13 cellular contexts compared by ENCODE assay signal in genomic region chr2:230130668-230131364, GRCh38.
DNase-seq lines count a peak whose midpoint lies in the region; ATAC-seq and TF ChIP-seq lines count a peak whose summit lies in the region.
"Had no signal": no experiment of that assay in that cellular context is flagged by ENCODE, and none has a peak within 500 bp of the region (broad histone marks: within the 10 kb centered on the region; RNA-seq: fewer than 3 reads in every experiment).

No MANE protein-coding gene starts in this region.

- POLR2A ChIA-PET in naive thymus-derived CD4-positive, alpha-beta T cell (lab: Charles Lee), result no interaction called here

- WGBS in right lobe of liver (ENCODE audit: insufficient coverage, low coverage, low lambda C conversion rate, missing lambda C conversion rate), result 51% methylated on average over 11 of the region's 11 CpGs
- 30 to 61% methylated on average over 5 to 11 of the region's 11 CpGs for WGBS in transverse colon (ENCODE audit: low coverage in 1 of 2), 2 donors

- H3K27me3 ChIP-seq in right lobe of liver, result no peaks in the 10 kb centered on the region
- no peaks in the 10 kb centered on the region for H3K27me3 ChIP-seq in transverse colon
- no peaks in the 10 kb centered on the region for H3K27me3 ChIP-seq in naive thymus-derived CD4-positive, alpha-beta T cell (ENCODE audit: control insufficient read depth in 2 of 2, insufficient read depth in 2 of 2, low read length in 2 of 2)

- H3K4me1 Mint-ChIP-seq in naive thymus-derived CD4-positive, alpha-beta T cell, result peaks cover 0 to 8% (median 0%) of the 10 kb centered on the region in 7 donors
- H3K4me1 Mint-ChIP-seq: central memory CD8-positive, alpha-beta T cell; neural crest cell had no signal

- H3K4me1 ChIP-seq in right lobe of liver, result no peaks in the 10 kb centered on the region
- H3K4me1 ChIP-seq in transverse colon, result peaks cover 0 to 25% (median 8%) of the 10 kb centered on the region in 4 donors
- H3K4me1 ChIP-seq in naive thymus-derived CD4-positive, alpha-beta T cell (ENCODE audit: control insufficient read depth in 2 of 2, insufficient read depth in 2 of 2, low read length in 2 of 2), result no peaks in the 10 kb centered on the region

- peaks cover 0 to 3% (median 0%) of the 10 kb centered on the region in 5 donors for H3K36me3 Mint-ChIP-seq in naive thymus-derived CD4-positive, alpha-beta T cell
- H3K36me3 Mint-ChIP-seq: type B pancreatic cell had no signal

- peak; percentile 66 to 91 (median 78) for ATAC-seq in right lobe of liver
- no peak for ATAC-seq in naive thymus-derived CD4-positive, alpha-beta T cell

- intact Hi-C loops in right lobe of liver (cut with DNase I), result no loop called here
- intact Hi-C loops in transverse colon (cut with DNase I; ENCODE audit: low total_unique reads), result no loop called here
- intact Hi-C loops in naive thymus-derived CD4-positive, alpha-beta T cell (cut with micrococcal nuclease), result no loop called here

- in situ Hi-C loops in transverse colon (cut with MboI; ENCODE audit: low pct_ligation_motif_present in 1 of 4, low pct_unique_long_range_greater_than_20kb in 1 of 4, low sequenced_read_pairs in 3 of 4), result no loop called here

- H3K27ac Mint-ChIP-seq in naive thymus-derived CD4-positive, alpha-beta T cell, result no peak overlapping the region
- H3K27ac Mint-ChIP-seq: type B pancreatic cell had no signal

- no peak overlapping the region for H3K4me3 ChIP-seq in right lobe of liver
- no peak overlapping the region for H3K4me3 ChIP-seq in transverse colon
- H3K4me3 ChIP-seq in naive thymus-derived CD4-positive, alpha-beta T cell (ENCODE audit: low read length), result no peak overlapping the region

- H3K27ac ChIP-seq in right lobe of liver (peak overlapping the region in 2 of 3 donors; percentile 27 to 37), transverse colon (peak overlapping the region; percentile 19 to 71 (median 52))
- no peak overlapping the region for H3K27ac ChIP-seq in naive thymus-derived CD4-positive, alpha-beta T cell (ENCODE audit: low read depth, low read length)
- H3K27ac ChIP-seq: 22Rv1 had no signal

- CTCF ChIA-PET in naive thymus-derived CD4-positive, alpha-beta T cell (lab: Charles Lee), result no interaction called here

- no peak overlapping the region for H3K4me3 Mint-ChIP-seq in naive thymus-derived CD4-positive, alpha-beta T cell
- H3K4me3 Mint-ChIP-seq: central memory CD8-positive, alpha-beta T cell; neural crest cell; type B pancreatic cell had no signal

- peaks cover 0 to 6% (median 0%) of the 10 kb centered on the region in 11 donors for H3K9me3 Mint-ChIP-seq in naive thymus-derived CD4-positive, alpha-beta T cell
- H3K9me3 Mint-ChIP-seq: central memory CD8-positive, alpha-beta T cell; type B pancreatic cell had no signal

- no peaks in the 10 kb centered on the region for H3K9me3 ChIP-seq in right lobe of liver
- peaks cover 0 to 3% of the 10 kb centered on the region in 2 donors for H3K9me3 ChIP-seq in transverse colon
- peaks cover 0 to 11% (median 0%) of the 10 kb centered on the region in 3 experiments for H3K9me3 ChIP-seq in naive thymus-derived CD4-positive, alpha-beta T cell (ENCODE audit: control insufficient read depth in 2 of 3, low read length in 3 of 3)

- peaks cover 0 to 8% (median 3%) of the 10 kb centered on the region in 5 donors for H3K27me3 Mint-ChIP-seq in naive thymus-derived CD4-positive, alpha-beta T cell

- DNase-seq in NCI-H2029 (lab: John Stamatoyannopoulos, UW) (peak; percentile 9), NCI-H2029 treated with DMSO at 0.1 percent for 48 hours (lab: John Stamatoyannopoulos, UW) (no peak), dermis microvascular lymphatic vessel endothelial cell (ENCODE audit: low read depth in 2 of 2) (peak; percentile 20 to 71), right lobe of liver (peak in 1 of 3 donors; percentile 56), transverse colon (peak; percentile 41), putamen (ENCODE audit: low spot score) (no peak), SKM-1 (lab: John Stamatoyannopoulos, UW; ENCODE audit: unreplicated experiment) (no peak)
- no peak for DNase-seq in naive thymus-derived CD4-positive, alpha-beta T cell
- DNase-seq: activated CD4-positive, alpha-beta T cell treated with anti-CD3 and anti-CD28 coated beads for 1 hour had no signal

- no peak for TF ChIP-seq EP300 in transverse colon (IDR thresholded peaks at IDR 0.05; ENCODE audit: low read depth)

- H3K36me3 ChIP-seq in right lobe of liver (no peaks in the 10 kb centered on the region), transverse colon (no peaks in the 10 kb centered on the region)
- no peaks in the 10 kb centered on the region for H3K36me3 ChIP-seq in naive thymus-derived CD4-positive, alpha-beta T cell (ENCODE audit: control insufficient read depth in 2 of 3, insufficient read depth in 3 of 3, low read length in 3 of 3)

- no peak for TF ChIP-seq POLR2A in right lobe of liver (IDR thresholded peaks at IDR 0.05)
- TF ChIP-seq POLR2A in transverse colon (IDR thresholded peaks at IDR 0.05), result no peak

- TF ChIP-seq CTCF in right lobe of liver (IDR thresholded peaks at IDR 0.05) (no peak), transverse colon (IDR thresholded peaks at IDR 0.05) (no peak)

Comparison
In these comparisons a context has a peak if more than half of its experiments do, and no peak if none do; other contexts are left out.
1. DNase-seq: peak in NCI-H2029 (single experiment), dermis microvascular lymphatic vessel endothelial cell (2 of 2) and transverse colon (single experiment); none in NCI-H2029 treated with DMSO at 0.1 percent for 48 hours (single experiment), putamen (single experiment), naive thymus-derived CD4-positive, alpha-beta T cell (0 of 9) and SKM-1 (single experiment).